In the genomic region with DNA sequence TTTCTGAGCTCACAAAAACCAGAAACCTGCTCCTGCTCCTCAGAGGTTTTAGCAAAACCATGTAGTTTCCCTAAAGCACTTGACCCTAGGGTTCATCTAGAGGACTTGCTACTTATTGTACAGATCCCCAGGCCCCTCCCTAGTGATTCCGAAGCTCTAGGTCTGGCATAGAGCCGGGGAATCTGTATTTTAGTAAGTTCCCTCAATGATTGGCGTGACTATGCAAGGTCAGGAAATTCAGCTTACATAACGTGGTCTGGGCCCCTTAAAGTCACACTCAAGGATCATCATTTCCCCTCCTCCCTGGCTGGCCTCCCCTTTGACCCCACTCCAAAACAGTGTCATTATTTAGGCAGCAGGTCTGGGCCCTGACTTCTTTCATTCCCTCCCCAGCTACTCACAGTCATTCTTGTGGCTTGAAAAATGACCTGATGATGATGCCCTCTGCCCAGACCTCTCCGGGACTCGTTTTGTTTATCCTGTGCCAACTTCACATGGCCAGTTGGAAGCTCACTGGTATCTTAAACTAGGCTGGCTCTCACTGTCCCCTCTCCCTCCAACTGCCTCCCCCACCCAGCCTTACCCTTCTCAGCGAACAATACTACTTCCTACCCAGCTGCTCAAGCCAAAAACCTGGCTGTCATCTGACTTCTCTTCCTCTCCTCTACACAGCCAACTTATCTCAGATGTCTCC, we compare ENCODE assay signal across 1 cellular context.
TF ChIP-seq lines count a peak whose summit lies in the region.

No MANE protein-coding gene starts in this region.

TF ChIP-seq in WTC11, 78 proteins besides CTCF, POLR2A, EP300 and RAD21 (continued from another document):
- TF ChIP-seq, protein P1, sequence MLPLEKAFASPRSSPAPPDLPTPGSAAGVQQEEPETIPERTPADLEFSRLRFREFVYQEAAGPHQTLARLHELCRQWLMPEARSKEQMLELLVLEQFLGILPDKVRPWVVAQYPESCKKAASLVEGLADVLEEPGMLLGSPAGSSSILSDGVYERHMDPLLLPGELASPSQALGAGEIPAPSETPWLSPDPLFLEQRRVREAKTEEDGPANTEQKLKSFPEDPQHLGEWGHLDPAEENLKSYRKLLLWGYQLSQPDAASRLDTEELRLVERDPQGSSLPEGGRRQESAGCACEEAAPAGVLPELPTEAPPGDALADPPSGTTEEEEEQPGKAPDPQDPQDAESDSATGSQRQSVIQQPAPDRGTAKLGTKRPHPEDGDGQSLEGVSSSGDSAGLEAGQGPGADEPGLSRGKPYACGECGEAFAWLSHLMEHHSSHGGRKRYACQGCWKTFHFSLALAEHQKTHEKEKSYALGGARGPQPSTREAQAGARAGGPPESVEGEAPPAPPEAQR (CRISPR knock-in tag; IDR thresholded peaks at IDR 0.05), result no peak
